8 cellular contexts compared by ENCODE assay signal in genomic region chr9:128023671-128024070, GRCh38. TPM values are rescaled to one million over a fixed set of nuclear protein-coding genes. Genes with fewer than 3 reads are reported as not detected.
DNase-seq lines count a peak whose midpoint lies in the region; ATAC-seq lines count a peak whose summit lies in the region.
"Not testable (repeated sequence)": the region's sequence is repeated elsewhere in the genome, so short reads cannot be mapped to it uniquely, and the experiment has no call there.

No MANE protein-coding gene starts in this region.

- in situ Hi-C loops in Caki2 (cut with HindIII; ENCODE audit: low pct_unique_long_range_greater_than_20kb, low sequenced_read_pairs): not testable (repeated sequence)

- H3K27ac ChIP-seq in BLaER1 treated with 17β-estradiol and CSF1 and Interleukin-3, amounts not matched to agents 10 nM and 100 nM: not testable (repeated sequence)

- peaks cover 43 to 59% (median 54%) of the 10 kb centered on the region in 10 experiments for H3K4me1 ChIP-seq in BLaER1 treated with 17β-estradiol and CSF1 and Interleukin-3, amounts not matched to agents 10 nM and 100 nM

- not testable (repeated sequence) for ATAC-seq in activated T-cell treated with anti-CD3 and anti-CD28 coated beads, Interleukin-2, amount 50 U/mL, for 4 hours; central memory CD8-positive, alpha-beta T cell (replicated peaks; ENCODE audit: extremely low read depth, poor library complexity, severe bottlenecking); naive B cell (ENCODE audit: low read depth in 2 of 2); stimulated activated naive B cell treated with anti-CD40 and anti-IgM and Interleukin-4, amounts not matched to agents 10 μg/mL and 1 μg/mL and 100 μg/mL, for 72 hours (replicated peaks)

- not testable (repeated sequence) for H3K9ac ChIP-seq in BLaER1 treated with 17β-estradiol and CSF1 and Interleukin-3, amounts not matched to agents 10 nM and 100 nM

- H3K36me3 ChIP-seq in BLaER1 treated with 17β-estradiol and CSF1 and Interleukin-3, amounts not matched to agents 10 nM and 100 nM: not testable (repeated sequence)

- peak overlapping the region in 8 of 11 experiments; percentile 22 to 66 (median 48); a peak in 8 of 22 replicates for H3K4me2 ChIP-seq in BLaER1 treated with 17β-estradiol and CSF1 and Interleukin-3, amounts not matched to agents 10 nM and 100 nM

- not testable (repeated sequence) for H3K4me3 Mint-ChIP-seq in T-helper 2 cell treated with Interferon-gamma antibody and Interleukin-4, amounts not matched to agents 5 μg/mL and 100 μg/mL, for 36 hours; stimulated activated naive B cell treated with anti-CD40 and anti-IgM and Interleukin-4, amounts not matched to agents 10 μg/mL and 1 μg/mL and 100 μg/mL, for 72 hours
- peak overlapping the region; percentile 1 for H3K4me3 Mint-ChIP-seq in activated T-cell treated with anti-CD3 and anti-CD28 coated beads, Interleukin-2, amount 50 U/mL, for 4 hours
- peak overlapping the region; percentile 42 for H3K4me3 Mint-ChIP-seq in activated naive CD4-positive, alpha-beta T cell treated with anti-CD3 and anti-CD28 coated beads, Interleukin-2, amount 50 U/mL, for 24 hours
- peak overlapping the region; percentile 58 for H3K4me3 Mint-ChIP-seq in central memory CD8-positive, alpha-beta T cell
- H3K4me3 Mint-ChIP-seq in naive B cell: peak overlapping the region in 3 of 8 donors; percentile 16 to 63 (median 20)

- peaks cover 80% of the 10 kb centered on the region for H3K4me1 Mint-ChIP-seq in T-helper 2 cell treated with Interferon-gamma antibody and Interleukin-4, amounts not matched to agents 5 μg/mL and 100 μg/mL, for 36 hours (ENCODE audit: low read depth)
- peaks cover 80% of the 10 kb centered on the region for H3K4me1 Mint-ChIP-seq in activated T-cell treated with anti-CD3 and anti-CD28 coated beads, Interleukin-2, amount 50 U/mL, for 4 hours (ENCODE audit: low read depth)
- H3K4me1 Mint-ChIP-seq in activated naive CD4-positive, alpha-beta T cell treated with anti-CD3 and anti-CD28 coated beads, Interleukin-2, amount 50 U/mL, for 24 hours: peaks cover 82% of the 10 kb centered on the region
- H3K4me1 Mint-ChIP-seq in central memory CD8-positive, alpha-beta T cell: peaks cover 68% of the 10 kb centered on the region
- peaks cover 41 to 80% (median 61%) of the 10 kb centered on the region in 3 donors for H3K4me1 Mint-ChIP-seq in naive B cell
- H3K4me1 Mint-ChIP-seq in stimulated activated naive B cell treated with anti-CD40 and anti-IgM and Interleukin-4, amounts not matched to agents 10 μg/mL and 1 μg/mL and 100 μg/mL, for 72 hours: peaks cover 37 to 63% of the 10 kb centered on the region in 2 donors

- H4K20me1 ChIP-seq in BLaER1 treated with 17β-estradiol and CSF1 and Interleukin-3, amounts not matched to agents 10 nM and 100 nM: not testable (repeated sequence)

- H3K27me3 Mint-ChIP-seq in T-helper 2 cell treated with Interferon-gamma antibody and Interleukin-4, amounts not matched to agents 5 μg/mL and 100 μg/mL, for 36 hours (ENCODE audit: low read depth); activated T-cell treated with anti-CD3 and anti-CD28 coated beads, Interleukin-2, amount 50 U/mL, for 4 hours (ENCODE audit: low read depth); activated naive CD4-positive, alpha-beta T cell treated with anti-CD3 and anti-CD28 coated beads, Interleukin-2, amount 50 U/mL, for 24 hours; central memory CD8-positive, alpha-beta T cell; naive B cell; stimulated activated naive B cell treated with anti-CD40 and anti-IgM and Interleukin-4, amounts not matched to agents 10 μg/mL and 1 μg/mL and 100 μg/mL, for 72 hours: not testable (repeated sequence)

- H3K27me3 ChIP-seq in BLaER1 treated with 17β-estradiol and CSF1 and Interleukin-3, amounts not matched to agents 10 nM and 100 nM: not testable (repeated sequence)

- not testable (repeated sequence) for H3K9me3 ChIP-seq in BLaER1 treated with 17β-estradiol and CSF1 and Interleukin-3, amounts not matched to agents 10 nM and 100 nM (replicated peaks in 1 of 11)

- H3K36me3 Mint-ChIP-seq in T-helper 2 cell treated with Interferon-gamma antibody and Interleukin-4, amounts not matched to agents 5 μg/mL and 100 μg/mL, for 36 hours (ENCODE audit: low read depth); activated T-cell treated with anti-CD3 and anti-CD28 coated beads, Interleukin-2, amount 50 U/mL, for 4 hours (ENCODE audit: insufficient read depth); activated naive CD4-positive, alpha-beta T cell treated with anti-CD3 and anti-CD28 coated beads, Interleukin-2, amount 50 U/mL, for 24 hours; naive B cell; stimulated activated naive B cell treated with anti-CD40 and anti-IgM and Interleukin-4, amounts not matched to agents 10 μg/mL and 1 μg/mL and 100 μg/mL, for 72 hours: not testable (repeated sequence)
- peaks cover 35% of the 10 kb centered on the region for H3K36me3 Mint-ChIP-seq in central memory CD8-positive, alpha-beta T cell (ENCODE audit: insufficient read depth)

- H3K27ac Mint-ChIP-seq in T-helper 2 cell treated with Interferon-gamma antibody and Interleukin-4, amounts not matched to agents 5 μg/mL and 100 μg/mL, for 36 hours: peak overlapping the region; percentile 36
- H3K27ac Mint-ChIP-seq in activated naive CD4-positive, alpha-beta T cell treated with anti-CD3 and anti-CD28 coated beads, Interleukin-2, amount 50 U/mL, for 24 hours: peak overlapping the region; percentile 92
- H3K27ac Mint-ChIP-seq in central memory CD8-positive, alpha-beta T cell (ENCODE audit: low read depth): peak overlapping the region; percentile 97
- peak overlapping the region; percentile 79 to 100 (median 90) for H3K27ac Mint-ChIP-seq in naive B cell
- peak overlapping the region; percentile 75 for H3K27ac Mint-ChIP-seq in stimulated activated naive B cell treated with anti-CD40 and anti-IgM and Interleukin-4, amounts not matched to agents 10 μg/mL and 1 μg/mL and 100 μg/mL, for 72 hours

- H3K4me3 ChIP-seq in BLaER1 treated with 17β-estradiol and CSF1 and Interleukin-3, amounts not matched to agents 10 nM and 100 nM: not testable (repeated sequence)

- DNase-seq in Caki2 (ENCODE audit: low read depth): peak; percentile 61
- not testable (repeated sequence) for DNase-seq in T-helper 2 cell treated with Interferon-gamma antibody and Interleukin-4, amounts not matched to agents 5 μg/mL and 100 μg/mL, for 36 hours (ENCODE audit: low spot score); activated T-cell treated with anti-CD3 and anti-CD28 coated beads, Interleukin-2, amount 50 U/mL, for 4 hours; central memory CD8-positive, alpha-beta T cell (ENCODE audit: low spot score in 2 of 2); naive B cell; stimulated activated naive B cell treated with anti-CD40 and anti-IgM and Interleukin-4, amounts not matched to agents 10 μg/mL and 1 μg/mL and 100 μg/mL, for 72 hours

- H3K9me3 Mint-ChIP-seq in T-helper 2 cell treated with Interferon-gamma antibody and Interleukin-4, amounts not matched to agents 5 μg/mL and 100 μg/mL, for 36 hours; activated T-cell treated with anti-CD3 and anti-CD28 coated beads, Interleukin-2, amount 50 U/mL, for 4 hours; activated naive CD4-positive, alpha-beta T cell treated with anti-CD3 and anti-CD28 coated beads, Interleukin-2, amount 50 U/mL, for 24 hours; central memory CD8-positive, alpha-beta T cell; naive B cell; stimulated activated naive B cell treated with anti-CD40 and anti-IgM and Interleukin-4, amounts not matched to agents 10 μg/mL and 1 μg/mL and 100 μg/mL, for 72 hours: not testable (repeated sequence)

RNA-seq across cellular contexts. Expression of gene EEIG1, which starts 42.9 kb away (rescaled TPM):
- 93.4 and 140 TPM in 2 replicates for total RNA-seq in Caki2 (2014; rRNA removed; shearing (Covaris generic); ENCODE audit: low replicate concordance)
- total RNA-seq in activated T-cell treated with anti-CD3 and anti-CD28 coated beads, Interleukin-2, amount 50 U/mL, for 4 hours: 10 to 100 TPM; 75.5 to 87.3 (median 86.0) TPM
- polyA plus RNA-seq in naive B cell (ENCODE audit: low read depth in 6 of 6): 10 to 100 TPM; 12.3 to 36.9 (median 21.6) TPM

RNA-seq across cellular contexts. Expression of gene NAIF1, which starts 43.4 kb away (rescaled TPM):
- total RNA-seq in Caki2 (2014; rRNA removed; shearing (Covaris generic); ENCODE audit: low replicate concordance): 12.3 and 24.5 TPM in 2 replicates
- 10 to 100 TPM in 1 of 3 donors, 1 to 10 TPM in 2; 9.5 to 11.2 (median 9.7) TPM for total RNA-seq in activated T-cell treated with anti-CD3 and anti-CD28 coated beads, Interleukin-2, amount 50 U/mL, for 4 hours
- 10 to 100 TPM in 4 of 6 donors, 1 to 10 TPM in 2; 7.2 to 21.6 (median 12.3) TPM for polyA plus RNA-seq in naive B cell (ENCODE audit: low read depth in 6 of 6)

RNA-seq across cellular contexts. Expression of gene SLC25A25, which starts 44.4 kb away (rescaled TPM):
- 5.0 and 14.5 TPM in 2 replicates for total RNA-seq in Caki2 (2014; rRNA removed; shearing (Covaris generic); ENCODE audit: low replicate concordance)
- total RNA-seq in activated T-cell treated with anti-CD3 and anti-CD28 coated beads, Interleukin-2, amount 50 U/mL, for 4 hours: 10 to 100 TPM; 13.9 to 16.3 (median 15.6) TPM
- polyA plus RNA-seq in naive B cell (ENCODE audit: low read depth in 6 of 6): 10 to 100 TPM in 1 of 6 donors, 1 to 10 TPM in 5; 1.6 to 15.8 (median 9.0) TPM

Comparison
In these comparisons a context has a peak if more than half of its experiments do, and no peak if none do; other contexts are left out.
1. H3K27ac Mint-ChIP-seq: peak in every context shown above with its lines; median percentile 97 in central memory CD8-positive, alpha-beta T cell; 92 in activated naive CD4-positive, alpha-beta T cell treated with anti-CD3 and anti-CD28 coated beads, Interleukin-2, amount 50 U/mL, for 24 hours; 90 in naive B cell; 75 in stimulated activated naive B cell treated with anti-CD40 and anti-IgM and Interleukin-4, amounts not matched to agents 10 μg/mL and 1 μg/mL and 100 μg/mL, for 72 hours; 36 in T-helper 2 cell treated with Interferon-gamma antibody and Interleukin-4, amounts not matched to agents 5 μg/mL and 100 μg/mL, for 36 hours.